12 cellular contexts compared by ENCODE assay signal in genomic region chr14:94482132-94483070, GRCh38. TPM values are rescaled to one million over a fixed set of nuclear protein-coding genes. Genes with fewer than 3 reads are reported as not detected.
"Had no signal": no experiment of that assay in that cellular context is flagged by ENCODE, and none has a peak within 500 bp of the region (broad histone marks: within the 10 kb centered on the region; RNA-seq: fewer than 3 reads in every experiment).

No MANE protein-coding gene starts in this region.

RNA-seq across cellular contexts. Expression of gene SERPINA9, which starts 6.4 kb away (rescaled TPM):
- total RNA-seq: activated CD4-positive, alpha-beta T cell treated with anti-CD3 and anti-CD28 coated beads, Interleukin-2, amount 10 ng/mL, durations not matched to agents 24 days and 14 days; activated CD8-positive, alpha-beta memory T cell treated with anti-CD3 and anti-CD28 coated beads for 36 hours; activated CD8-positive, alpha-beta T cell treated with anti-CD3 and anti-CD28 coated beads for 36 hours; activated naive CD8-positive, alpha-beta T cell treated with anti-CD3 and anti-CD28 coated beads for 36 hours; activated T-cell treated with anti-CD3 and anti-CD28 coated beads, Interleukin-2, amount 50 U/mL, for 72 hours; activated T-helper 17 cell treated with anti-CD3 and anti-CD28 coated beads, Interleukin-2, amount 50 U/mL, for 72 hours; aorta; breast epithelium; cardiac septum; RPMI7951; SJSA1; T-cell had no signal

RNA-seq across cellular contexts. Expression of gene SERPINA12, which starts 26.9 kb away (rescaled TPM):
- total RNA-seq: activated CD4-positive, alpha-beta T cell treated with anti-CD3 and anti-CD28 coated beads, Interleukin-2, amount 10 ng/mL, durations not matched to agents 24 days and 14 days; activated CD8-positive, alpha-beta memory T cell treated with anti-CD3 and anti-CD28 coated beads for 36 hours; activated CD8-positive, alpha-beta T cell treated with anti-CD3 and anti-CD28 coated beads for 36 hours; activated naive CD8-positive, alpha-beta T cell treated with anti-CD3 and anti-CD28 coated beads for 36 hours; activated T-cell treated with anti-CD3 and anti-CD28 coated beads, Interleukin-2, amount 50 U/mL, for 72 hours; activated T-helper 17 cell treated with anti-CD3 and anti-CD28 coated beads, Interleukin-2, amount 50 U/mL, for 72 hours; aorta; breast epithelium; cardiac septum; RPMI7951; SJSA1; T-cell had no signal

RNA-seq across cellular contexts. Expression of gene SERPINA11, which starts 29.8 kb away (rescaled TPM):
- total RNA-seq: activated CD4-positive, alpha-beta T cell treated with anti-CD3 and anti-CD28 coated beads, Interleukin-2, amount 10 ng/mL, durations not matched to agents 24 days and 14 days; activated CD8-positive, alpha-beta memory T cell treated with anti-CD3 and anti-CD28 coated beads for 36 hours; activated CD8-positive, alpha-beta T cell treated with anti-CD3 and anti-CD28 coated beads for 36 hours; activated naive CD8-positive, alpha-beta T cell treated with anti-CD3 and anti-CD28 coated beads for 36 hours; activated T-cell treated with anti-CD3 and anti-CD28 coated beads, Interleukin-2, amount 50 U/mL, for 72 hours; activated T-helper 17 cell treated with anti-CD3 and anti-CD28 coated beads, Interleukin-2, amount 50 U/mL, for 72 hours; aorta; cardiac septum; RPMI7951; SJSA1; T-cell had no signal
